ENCODE assay signal across 21 cellular contexts in the genomic region with DNA sequence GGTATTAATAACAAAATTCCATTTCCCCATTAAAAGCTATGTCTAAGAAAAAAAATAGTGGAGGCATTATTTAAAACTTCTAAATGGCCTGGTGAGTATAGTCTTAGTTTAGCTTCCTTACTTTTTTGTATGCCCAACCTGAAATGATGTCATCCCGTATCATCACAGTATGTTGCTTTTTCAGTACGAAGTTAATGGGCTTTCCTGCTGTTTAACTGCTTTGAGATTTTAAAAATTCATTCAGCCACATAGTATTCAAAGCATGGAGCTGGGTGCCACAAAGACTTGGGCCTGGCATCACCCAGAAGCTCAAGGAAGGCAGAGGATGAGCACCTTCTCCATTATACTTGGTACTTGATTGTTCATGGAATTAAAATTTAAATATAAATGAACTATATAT. TPM values are rescaled to one million over a fixed set of nuclear protein-coding genes. Genes with fewer than 3 reads are reported as not detected.
"Had no signal": no experiment of that assay in that cellular context is flagged by ENCODE, and none has a peak within 500 bp of the region (broad histone marks: within the 10 kb centered on the region; RNA-seq: fewer than 3 reads in every experiment).

No MANE protein-coding gene starts in this region.

- H3K9me3 Mint-ChIP-seq: activated CD8-positive, alpha-beta T cell treated with anti-CD3 and anti-CD28 coated beads for 36 hours; activated naive CD8-positive, alpha-beta T cell treated with anti-CD3 and anti-CD28 coated beads for 36 hours; naive B cell; neural progenitor cell; WTC11 had no signal

- H3K9me3 ChIP-seq: gastroesophageal sphincter, heart right ventricle, ovary, sigmoid colon, stomach, testis, upper lobe of left lung had no signal

- H3K4me1 Mint-ChIP-seq: activated naive CD8-positive, alpha-beta T cell treated with anti-CD3 and anti-CD28 coated beads for 36 hours; naive B cell; neural progenitor cell had no signal

- H3K27ac Mint-ChIP-seq: activated CD8-positive, alpha-beta T cell treated with anti-CD3 and anti-CD28 coated beads for 36 hours; activated naive CD8-positive, alpha-beta T cell treated with anti-CD3 and anti-CD28 coated beads for 36 hours; neural progenitor cell had no signal

- FAIRE-seq: bronchial epithelial cell had no signal

- H3K27me3 ChIP-seq: gastroesophageal sphincter, neural progenitor cell, ovary, sigmoid colon, stomach, testis, upper lobe of left lung had no signal

- H3K9ac ChIP-seq: neural progenitor cell had no signal

- H3K4me1 ChIP-seq: gastroesophageal sphincter, heart right ventricle, sigmoid colon, stomach, testis, upper lobe of left lung had no signal

- H3K4me3 Mint-ChIP-seq: activated CD8-positive, alpha-beta T cell treated with anti-CD3 and anti-CD28 coated beads for 36 hours; activated naive CD8-positive, alpha-beta T cell treated with anti-CD3 and anti-CD28 coated beads for 36 hours; naive B cell; neural progenitor cell; WTC11 had no signal

- H3K4me2 ChIP-seq: neural progenitor cell had no signal

- H3K27ac ChIP-seq: gastroesophageal sphincter, heart right ventricle, neural progenitor cell, ovary, sigmoid colon, stomach, testis, upper lobe of left lung had no signal

- H3K36me3 ChIP-seq: gastroesophageal sphincter, neural progenitor cell, ovary, sigmoid colon, upper lobe of left lung had no signal

- H3K4me3 ChIP-seq: gastroesophageal sphincter, heart right ventricle, neural progenitor cell, ovary, sigmoid colon, stomach, testis, upper lobe of left lung had no signal

- DNase-seq: activated CD4-positive, alpha-beta T cell treated with anti-CD3 and anti-CD28 coated beads for 48 hours; activated CD8-positive, alpha-beta memory T cell treated with anti-CD3 and anti-CD28 coated beads, Interleukin-2, amount 50 U/mL, for 4 hours; activated CD8-positive, alpha-beta T cell treated with anti-CD3 and anti-CD28 coated beads for 36 hours; activated naive CD8-positive, alpha-beta T cell treated with anti-CD3 and anti-CD28 coated beads for 36 hours; anterior cingulate cortex; dermis blood vessel endothelial cell; heart right ventricle; naive B cell; ovary; sigmoid colon; stimulated activated CD4-positive, alpha-beta T cell treated with anti-CD3 and anti-CD28 coated beads, Interleukin-12 subunit alpha, Interleukin-12 subunit beta, amount 100 ng/mL, for 4 hours; stimulated activated CD4-positive, alpha-beta T cell treated with anti-CD3 and anti-CD28 coated beads, Interleukin-2, amount 100 ng/mL, for 24 hours; stomach; T-helper 17 cell; testis; upper lobe of left lung had no signal

- ATAC-seq: activated CD8-positive, alpha-beta T cell treated with anti-CD3 and anti-CD28 coated beads for 36 hours; gastroesophageal sphincter; heart right ventricle; T-helper 17 cell; WTC11 had no signal

- H2AFZ ChIP-seq: neural progenitor cell had no signal

- H3K27me3 Mint-ChIP-seq: activated CD8-positive, alpha-beta T cell treated with anti-CD3 and anti-CD28 coated beads for 36 hours; activated naive CD8-positive, alpha-beta T cell treated with anti-CD3 and anti-CD28 coated beads for 36 hours; naive B cell; T-helper 17 cell had no signal

RNA-seq across cellular contexts. Expression of a gene that starts 7.4 kb away (rescaled TPM):
- total RNA-seq: activated CD8-positive, alpha-beta T cell treated with anti-CD3 and anti-CD28 coated beads for 36 hours; activated naive CD8-positive, alpha-beta T cell treated with anti-CD3 and anti-CD28 coated beads for 36 hours; lung microvascular endothelial cell; T-helper 17 cell; testis; WTC11 had no signal
